3 cellular contexts compared by ENCODE assay signal in the genomic region with DNA sequence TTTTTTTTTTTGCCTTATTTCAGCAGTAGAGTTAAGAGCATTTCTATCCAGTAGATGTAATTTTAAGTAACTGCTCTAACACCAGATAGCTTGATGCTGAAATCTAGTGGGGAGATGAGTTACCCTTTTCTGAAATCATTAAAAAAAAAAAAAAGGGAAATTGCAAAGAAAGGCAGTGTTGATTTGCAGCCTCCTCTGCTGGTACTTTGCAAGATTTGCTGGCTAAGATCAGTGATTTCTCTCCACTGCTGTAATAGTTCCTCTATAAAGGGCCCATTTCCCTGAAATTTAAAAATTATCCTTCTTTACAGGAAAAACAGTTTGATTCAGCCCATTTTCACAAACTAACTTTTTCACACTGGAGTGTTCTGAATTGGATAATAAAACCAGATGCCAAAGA.
TF ChIP-seq lines count a peak whose summit lies in the region.

No MANE protein-coding gene starts in this region.

TF ChIP-seq in SK-N-SH, 30 proteins besides CTCF, POLR2A, EP300 and RAD21:
- no peak for TF ChIP-seq REST (IDR thresholded peaks at IDR 0.05; ENCODE audit: low read depth, low read length)
- TF ChIP-seq IRF3 (IDR thresholded peaks at IDR 0.05; ENCODE audit: low read depth, low read length) = no peak
- TF ChIP-seq, protein P1, sequence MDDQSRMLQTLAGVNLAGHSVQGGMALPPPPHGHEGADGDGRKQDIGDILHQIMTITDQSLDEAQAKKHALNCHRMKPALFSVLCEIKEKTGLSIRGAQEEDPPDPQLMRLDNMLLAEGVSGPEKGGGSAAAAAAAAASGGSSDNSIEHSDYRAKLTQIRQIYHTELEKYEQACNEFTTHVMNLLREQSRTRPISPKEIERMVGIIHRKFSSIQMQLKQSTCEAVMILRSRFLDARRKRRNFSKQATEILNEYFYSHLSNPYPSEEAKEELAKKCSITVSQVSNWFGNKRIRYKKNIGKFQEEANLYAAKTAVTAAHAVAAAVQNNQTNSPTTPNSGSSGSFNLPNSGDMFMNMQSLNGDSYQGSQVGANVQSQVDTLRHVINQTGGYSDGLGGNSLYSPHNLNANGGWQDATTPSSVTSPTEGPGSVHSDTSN (IDR thresholded peaks at IDR 0.05) = no peak
- TF ChIP-seq TAF1 (IDR thresholded peaks at IDR 0.05; ENCODE audit: borderline replicate concordance, low read depth, low read length) = no peak

TF ChIP-seq in SK-N-SH treated with all-trans-retinoic acid at 6 μM for 48 hours, 23 proteins besides CTCF, POLR2A, EP300 and RAD21:
- TF ChIP-seq PATZ1 (CRISPR knock-in tag; IDR thresholded peaks at IDR 0.05; ENCODE audit: borderline replicate concordance) (no peak), ZNF70 (CRISPR knock-in tag; IDR thresholded peaks at IDR 0.05) (no peak), SNAI2 (CRISPR knock-in tag; IDR thresholded peaks at IDR 0.05) (no peak), ISL1 (CRISPR knock-in tag; IDR thresholded peaks at IDR 0.05) (no peak), ESRRG (CRISPR knock-in tag; IDR thresholded peaks at IDR 0.05) (no peak), ZNF565 (CRISPR knock-in tag; conservative IDR thresholded peaks at IDR 0.05; ENCODE audit: low read depth) (no peak), GLIS3 (CRISPR knock-in tag; IDR thresholded peaks at IDR 0.05) (no peak), ZFP3 (CRISPR knock-in tag; IDR thresholded peaks at IDR 0.05) (no peak), RARB (CRISPR knock-in tag; IDR thresholded peaks at IDR 0.05) (no peak)
- TF ChIP-seq, protein P2, sequence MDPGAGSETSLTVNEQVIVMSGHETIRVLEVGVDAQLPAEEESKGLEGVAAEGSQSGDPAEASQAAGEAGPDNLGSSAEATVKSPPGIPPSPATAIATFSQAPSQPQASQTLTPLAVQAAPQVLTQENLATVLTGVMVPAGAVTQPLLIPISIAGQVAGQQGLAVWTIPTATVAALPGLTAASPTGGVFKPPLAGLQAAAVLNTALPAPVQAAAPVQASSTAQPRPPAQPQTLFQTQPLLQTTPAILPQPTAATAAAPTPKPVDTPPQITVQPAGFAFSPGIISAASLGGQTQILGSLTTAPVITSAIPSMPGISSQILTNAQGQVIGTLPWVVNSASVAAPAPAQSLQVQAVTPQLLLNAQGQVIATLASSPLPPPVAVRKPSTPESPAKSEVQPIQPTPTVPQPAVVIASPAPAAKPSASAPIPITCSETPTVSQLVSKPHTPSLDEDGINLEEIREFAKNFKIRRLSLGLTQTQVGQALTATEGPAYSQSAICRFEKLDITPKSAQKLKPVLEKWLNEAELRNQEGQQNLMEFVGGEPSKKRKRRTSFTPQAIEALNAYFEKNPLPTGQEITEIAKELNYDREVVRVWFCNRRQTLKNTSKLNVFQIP (CRISPR knock-in tag; IDR thresholded peaks at IDR 0.05; ENCODE audit: borderline replicate concordance, low read depth) = no peak
- TF ChIP-seq, protein P3, sequence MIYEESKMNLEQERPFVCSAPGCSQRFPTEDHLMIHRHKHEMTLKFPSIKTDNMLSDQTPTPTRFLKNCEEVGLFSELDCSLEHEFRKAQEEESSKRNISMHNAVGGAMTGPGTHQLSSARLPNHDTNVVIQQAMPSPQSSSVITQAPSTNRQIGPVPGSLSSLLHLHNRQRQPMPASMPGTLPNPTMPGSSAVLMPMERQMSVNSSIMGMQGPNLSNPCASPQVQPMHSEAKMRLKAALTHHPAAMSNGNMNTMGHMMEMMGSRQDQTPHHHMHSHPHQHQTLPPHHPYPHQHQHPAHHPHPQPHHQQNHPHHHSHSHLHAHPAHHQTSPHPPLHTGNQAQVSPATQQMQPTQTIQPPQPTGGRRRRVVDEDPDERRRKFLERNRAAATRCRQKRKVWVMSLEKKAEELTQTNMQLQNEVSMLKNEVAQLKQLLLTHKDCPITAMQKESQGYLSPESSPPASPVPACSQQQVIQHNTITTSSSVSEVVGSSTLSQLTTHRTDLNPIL (CRISPR knock-in tag; IDR thresholded peaks at IDR 0.05; ENCODE audit: low read depth) = no peak

TF ChIP-seq in H1, 55 proteins besides CTCF, POLR2A, EP300 and RAD21 (continued from another document):
- TF ChIP-seq, protein P4, sequence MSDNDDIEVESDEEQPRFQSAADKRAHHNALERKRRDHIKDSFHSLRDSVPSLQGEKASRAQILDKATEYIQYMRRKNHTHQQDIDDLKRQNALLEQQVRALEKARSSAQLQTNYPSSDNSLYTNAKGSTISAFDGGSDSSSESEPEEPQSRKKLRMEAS (IDR thresholded peaks at IDR 0.05) = no peak
- TF ChIP-seq BACH1 (IDR thresholded peaks at IDR 0.05; ENCODE audit: low read length) (no peak), SUZ12 (IDR thresholded peaks at IDR 0.05; ENCODE audit: low read length) (no peak), SP2 (IDR thresholded peaks at IDR 0.05; ENCODE audit: low read length) (no peak), ASH2L (IDR thresholded peaks at IDR 0.05; ENCODE audit: low read length) (no peak), SIRT6 (IDR thresholded peaks at IDR 0.05; ENCODE audit: low read length) (no peak), RFX5 (IDR thresholded peaks at IDR 0.05; ENCODE audit: borderline replicate concordance, low read depth, low read length) (no peak), JUN (IDR thresholded peaks at IDR 0.05; ENCODE audit: low read depth, low read length) (no peak), EZH2 (IDR thresholded peaks at IDR 0.05; ENCODE audit: low read depth, low read length, severe bottlenecking) (no peak), GABPA (IDR thresholded peaks at IDR 0.05; ENCODE audit: borderline replicate concordance, insufficient read depth, low read length) (no peak)
- TF ChIP-seq, protein P5, sequence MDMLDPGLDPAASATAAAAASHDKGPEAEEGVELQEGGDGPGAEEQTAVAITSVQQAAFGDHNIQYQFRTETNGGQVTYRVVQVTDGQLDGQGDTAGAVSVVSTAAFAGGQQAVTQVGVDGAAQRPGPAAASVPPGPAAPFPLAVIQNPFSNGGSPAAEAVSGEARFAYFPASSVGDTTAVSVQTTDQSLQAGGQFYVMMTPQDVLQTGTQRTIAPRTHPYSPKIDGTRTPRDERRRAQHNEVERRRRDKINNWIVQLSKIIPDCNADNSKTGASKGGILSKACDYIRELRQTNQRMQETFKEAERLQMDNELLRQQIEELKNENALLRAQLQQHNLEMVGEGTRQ (IDR thresholded peaks at IDR 0.05; ENCODE audit: low read length) = no peak
